ENCODE assay signal across 8 cellular contexts in the genomic region with DNA sequence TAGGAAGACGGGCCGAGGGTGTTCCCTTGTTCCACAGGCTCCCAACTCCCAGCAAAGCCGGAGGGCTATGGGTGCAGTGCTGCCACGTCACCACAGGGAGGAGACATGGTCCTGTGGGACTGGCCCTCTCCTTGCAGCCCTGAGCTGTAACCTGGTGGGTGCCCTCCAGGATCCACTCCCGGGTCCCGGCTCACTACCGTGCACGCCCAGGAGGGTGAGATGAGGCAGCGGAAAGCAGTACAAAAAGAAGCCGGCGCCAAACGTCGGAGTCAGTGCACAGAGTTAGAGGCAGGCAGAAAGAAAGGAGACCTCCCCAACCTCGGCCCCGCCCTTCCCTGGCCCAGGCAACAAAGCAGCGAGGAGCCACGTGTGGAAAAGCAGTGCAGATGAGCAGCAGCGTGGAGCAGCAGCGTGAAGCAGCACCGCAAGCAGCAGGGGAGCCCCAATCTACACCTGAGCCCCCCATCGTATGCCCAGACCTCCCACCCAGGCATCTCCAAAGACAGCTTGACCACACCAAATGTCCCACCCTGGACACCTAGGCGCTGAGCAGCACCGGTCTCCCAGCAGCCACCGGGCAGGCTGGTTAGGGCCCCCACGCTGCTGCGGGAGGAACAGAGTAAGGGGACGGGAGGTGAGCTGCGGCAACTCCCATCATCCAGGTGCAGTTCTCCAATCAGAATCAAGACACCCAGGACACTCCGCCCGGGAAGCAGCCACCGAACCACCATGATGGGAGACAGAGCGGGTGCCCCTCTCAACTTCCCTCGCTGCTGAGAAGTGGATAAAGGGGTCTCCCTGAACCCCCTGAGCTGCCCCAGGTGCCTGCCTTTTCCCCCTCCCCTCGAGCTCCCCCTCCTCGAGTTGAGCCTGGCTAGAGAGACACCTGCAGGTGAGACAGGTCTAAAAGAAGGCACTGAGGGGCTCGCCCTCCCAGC. TPM values are rescaled to one million over a fixed set of nuclear protein-coding genes. Genes with fewer than 3 reads are reported as not detected.
DNase-seq lines count a peak whose midpoint lies in the region; ATAC-seq, FAIRE-seq and TF ChIP-seq lines count a peak whose summit lies in the region.

No MANE protein-coding gene starts in this region.

- CTCF ChIA-PET in SK-N-SH (lab: Yijun Ruan, JAX), result interaction anchor here (0.6 to 7.6 kb wide), 48 partner anchors 10 to 285 kb away, joined by 3 to 293 read pairs (median 4); partner anchors contain the start of genes IGSF9B and JAM3

- H3K9me3 ChIP-seq in SK-N-SH, result no peaks in the 10 kb centered on the region
- no peaks in the 10 kb centered on the region for H3K9me3 ChIP-seq in sigmoid colon

- H3K27ac ChIP-seq in SK-N-SH (ENCODE audit: low read depth in 2 of 2, low read length in 1 of 2) (peak overlapping the region in 1 of 2 experiments; percentile 89; a peak in 2 of 4 replicates), sigmoid colon (peak overlapping the region in 3 of 4 donors; percentile 3 to 61 (median 8))

- H3K79me2 ChIP-seq in SK-N-SH (ENCODE audit: insufficient read depth), result no peaks in the 10 kb centered on the region

- peaks cover 17% of the 10 kb centered on the region for H3K36me3 Mint-ChIP-seq in activated naive CD8-positive, alpha-beta T cell treated with anti-CD3 and anti-CD28 coated beads, Interleukin-2, amount 10 ng/mL, durations not matched to agents 7 days and 5 days

- peak overlapping the region; percentile 74 for H3K4me3 Mint-ChIP-seq in activated naive CD8-positive, alpha-beta T cell treated with anti-CD3 and anti-CD28 coated beads, Interleukin-2, amount 10 ng/mL, durations not matched to agents 7 days and 5 days

- no peaks in the 10 kb centered on the region for H3F3A ChIP-seq in SK-N-SH (replicated peaks; ENCODE audit: insufficient read depth)

- WGBS in SK-N-SH (ENCODE audit: low lambda C conversion rate), result 21% methylated on average over 18 of the region's 36 CpGs
- 8 to 30% methylated on average over 36 of the region's 36 CpGs for WGBS in sigmoid colon, 2 donors

- no peak for TF ChIP-seq POLR2A in H54 (IDR thresholded peaks at IDR 0.05; ENCODE audit: low read depth, low read length)
- no peak for TF ChIP-seq POLR2A in sigmoid colon (IDR thresholded peaks at IDR 0.05)

- H3K4me1 ChIP-seq in SK-N-SH (ENCODE audit: control insufficient read depth in 1 of 2, insufficient read depth in 2 of 2, low read depth in 1 of 2, low read length in 1 of 2) (peaks cover 0 to 36% of the 10 kb centered on the region in 2 experiments; a peak in 1 of 4 replicates), sigmoid colon (peaks cover 0 to 24% (median 13%) of the 10 kb centered on the region in 4 donors)

- peak overlapping the region; percentile 62; the same call in 1 of the 2 replicates for H3K4me2 ChIP-seq in SK-N-SH

- H3K4me1 Mint-ChIP-seq in activated naive CD8-positive, alpha-beta T cell treated with anti-CD3 and anti-CD28 coated beads, Interleukin-2, amount 10 ng/mL, durations not matched to agents 7 days and 5 days, result peaks cover 28% of the 10 kb centered on the region

- peak; percentile 77 for TF ChIP-seq CTCF in SK-N-SH (IDR thresholded peaks at IDR 0.05)
- TF ChIP-seq CTCF in sigmoid colon (IDR thresholded peaks at IDR 0.05), result peak; percentile 79 to 96 (median 88)

- no peaks in the 10 kb centered on the region for H4K20me1 ChIP-seq in SK-N-SH (ENCODE audit: insufficient read depth)

- H3K9me3 Mint-ChIP-seq in activated naive CD8-positive, alpha-beta T cell treated with anti-CD3 and anti-CD28 coated beads, Interleukin-2, amount 10 ng/mL, durations not matched to agents 7 days and 5 days, result no peaks in the 10 kb centered on the region

- peak overlapping the region in 1 of 2 experiments; percentile 44; a peak in 1 of 4 replicates for H3K4me3 ChIP-seq in SK-N-SH (ENCODE audit: low read depth in 2 of 2, low read length in 1 of 2)
- H3K4me3 ChIP-seq in sigmoid colon, result no peak overlapping the region

- H3K27ac Mint-ChIP-seq in activated naive CD8-positive, alpha-beta T cell treated with anti-CD3 and anti-CD28 coated beads, Interleukin-2, amount 10 ng/mL, durations not matched to agents 7 days and 5 days, result peak overlapping the region; percentile 83

- ATAC-seq in activated naive CD8-positive, alpha-beta T cell treated with anti-CD3 and anti-CD28 coated beads, Interleukin-2, amount 10 ng/mL, durations not matched to agents 7 days and 5 days (ENCODE audit: low read depth), result peak; percentile 71
- ATAC-seq in left cardiac atrium, result peak; percentile 82 to 87

- intact Hi-C loops in left cardiac atrium (cut with DNase I), result loop anchor here (5.0 to 10.0 kb wide), 3 partner anchors 117 to 214 kb away; no protein-coding TSS in a partner anchor
- intact Hi-C loops in sigmoid colon (cut with DNase I), result loop anchor here (1.0 kb wide), 1 partner anchor 212 kb away; no protein-coding TSS in a partner anchor

- peak; percentile 97 for TF ChIP-seq RAD21 in SK-N-SH (IDR thresholded peaks at IDR 0.05; ENCODE audit: low read length)

- TF ChIP-seq EP300 in SK-N-SH (IDR thresholded peaks at IDR 0.05; ENCODE audit: borderline replicate concordance in 1 of 2, low read depth in 1 of 2, low read length in 1 of 2) (no peak), sigmoid colon (IDR thresholded peaks at IDR 0.05) (no peak)

- no peaks in the 10 kb centered on the region for H3K27me3 Mint-ChIP-seq in activated naive CD8-positive, alpha-beta T cell treated with anti-CD3 and anti-CD28 coated beads, Interleukin-2, amount 10 ng/mL, durations not matched to agents 7 days and 5 days

- H3K9ac ChIP-seq in SK-N-SH, result no peak overlapping the region

- POLR2A ChIA-PET in SK-N-SH (lab: Yijun Ruan, JAX), result interaction anchor here (1.0 to 2.2 kb wide), 8 partner anchors 9 to 118 kb away, joined by 3 to 17 read pairs (median 6); no protein-coding TSS in a partner anchor
- POLR2A ChIA-PET in activated naive CD8-positive, alpha-beta T cell treated with anti-CD3 and anti-CD28 coated beads, Interleukin-2, amount 10 ng/mL, durations not matched to agents 7 days and 5 days (lab: Charles Lee), result interaction anchor here (0.6 to 2.4 kb wide), 10 partner anchors 16 to 348 kb away, joined by 3 to 18 read pairs (median 3); partner anchors contain the start of gene GLB1L3

- no peaks in the 10 kb centered on the region for H3K9me2 ChIP-seq in SK-N-SH

- peak; percentile 96 for DNase-seq in GF-D8 (lab: John Stamatoyannopoulos, UW)
- DNase-seq in H54 (ENCODE audit: insufficient read length, low spot score), result peak; percentile 84
- DNase-seq in LoVo (ENCODE audit: low spot score), result peak; percentile 38
- DNase-seq in SK-N-SH, result peak; percentile 94
- peak; percentile 76 for DNase-seq in activated naive CD8-positive, alpha-beta T cell treated with anti-CD3 and anti-CD28 coated beads, Interleukin-2, amount 10 ng/mL, durations not matched to agents 7 days and 5 days
- peak; percentile 77 for DNase-seq in left cardiac atrium
- DNase-seq in sigmoid colon, result peak; percentile 87
- DNase-seq in mesenteric fat pad (ENCODE audit: low spot score), result no peak

- no peak overlapping the region for H2AFZ ChIP-seq in SK-N-SH (ENCODE audit: low read depth)

- no peaks in the 10 kb centered on the region for H3K27me3 ChIP-seq in SK-N-SH (ENCODE audit: insufficient read depth)
- H3K27me3 ChIP-seq in sigmoid colon, result no peaks in the 10 kb centered on the region

- H3K36me3 ChIP-seq in SK-N-SH (replicated peaks in 1 of 2; ENCODE audit: control insufficient read depth in 1 of 2, insufficient read depth in 2 of 2, low read length in 1 of 2), result peaks cover 0 to 2% of the 10 kb centered on the region in 2 experiments
- peaks cover 19 to 67% (median 28%) of the 10 kb centered on the region in 4 donors for H3K36me3 ChIP-seq in sigmoid colon

- FAIRE-seq in H54 (lab: Jason Lieb, UNC), result peak; percentile 23

TF ChIP-seq in SK-N-SH, 30 proteins besides CTCF, POLR2A, EP300 and RAD21 (continues in another document):
- TF ChIP-seq REST (IDR thresholded peaks at IDR 0.05; ENCODE audit: low read depth, low read length) (no peak), FOXM1 (IDR thresholded peaks at IDR 0.05; ENCODE audit: low read depth) (no peak)

RNA-seq across cellular contexts. Expression of gene IGSF9B, which starts 28.8 kb away (rescaled TPM):
- polyA plus RNA-seq in SK-N-SH (2012; rRNA removed) (0.41 and 0.96 TPM in 2 replicates), sigmoid colon (1 to 10 TPM in 1 of 3 donors, under 1 TPM in 1, not detected in 1; under 0.01 to 4.4 TPM)
- polyA plus RNA-seq in SK-N-SH (2012; cell fraction: cytosol; rRNA removed), result 0.45 and 0.75 TPM in 2 replicates
- 2.4 and 4.2 TPM in 2 replicates for polyA plus RNA-seq in SK-N-SH (2012; cell fraction: nucleus; rRNA removed)
- 10 to 100 TPM; 91.8 to 99.7 TPM for total RNA-seq in activated naive CD8-positive, alpha-beta T cell treated with anti-CD3 and anti-CD28 coated beads, Interleukin-2, amount 10 ng/mL, durations not matched to agents 7 days and 5 days
- total RNA-seq in left cardiac atrium (10 to 100 TPM; 33.3 to 40.0 TPM), sigmoid colon (10 to 100 TPM; 12.5 to 53.7 (median 19.0) TPM), mesenteric fat pad (3.0 TPM)
